ENCODE assay signal across 18 cellular contexts in the genomic region with DNA sequence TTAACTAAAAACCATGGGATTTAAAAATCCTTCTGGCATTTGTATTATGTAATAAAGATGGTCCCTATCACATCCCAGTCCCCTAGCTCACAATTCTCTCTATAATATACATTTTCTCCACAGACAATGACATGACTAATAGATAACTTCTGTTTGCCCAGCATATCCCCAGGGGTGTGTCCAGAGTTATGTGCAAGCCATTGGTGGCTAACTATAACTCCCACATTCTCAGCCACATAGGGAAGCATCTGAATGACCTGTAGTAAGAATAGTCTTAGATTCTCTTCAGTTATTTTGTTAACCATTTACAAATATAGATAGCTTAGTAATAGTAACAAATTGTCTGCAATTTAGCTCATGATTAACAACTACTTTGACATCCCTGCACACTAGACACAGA.
"Had no signal": no experiment of that assay in that cellular context is flagged by ENCODE, and none has a peak within 500 bp of the region (broad histone marks: within the 10 kb centered on the region; RNA-seq: fewer than 3 reads in every experiment).

No MANE protein-coding gene starts in this region.

- H3K36me3 ChIP-seq: esophagus muscularis mucosa, uterus had no signal

- DNase-seq: activated CD4-positive, alpha-beta T cell treated with anti-CD3 and anti-CD28 coated beads for 4 hours; activated CD8-positive, alpha-beta memory T cell treated with anti-CD3 and anti-CD28 coated beads, Interleukin-2, amount 50 U/mL, for 4 hours; activated CD8-positive, alpha-beta T cell treated with anti-CD3 and anti-CD28 coated beads for 36 hours; activated gamma-delta T cell treated with Interleukin-2 at 50 U/mL for 16 hours; activated naive CD8-positive, alpha-beta T cell treated with anti-CD3 and anti-CD28 coated beads for 36 hours; activated T-cell treated with anti-CD3 and anti-CD28 coated beads, Interleukin-2, amount 50 U/mL, for 72 hours; dorsolateral prefrontal cortex; foreskin fibroblast; head of caudate nucleus; left ventricle myocardium superior; stimulated activated CD4-positive, alpha-beta T cell treated with anti-CD3 and anti-CD28 coated beads, Interleukin-15, amount 100 ng/mL, for 24 hours; stimulated activated CD4-positive, alpha-beta T cell treated with anti-CD3 and anti-CD28 coated beads, Interleukin-4, amount 100 ng/mL, for 4 hours; stimulated activated naive CD8-positive, alpha-beta T cell treated with anti-CD3 and anti-CD28 coated beads, Interleukin-15, amount 100 ng/mL, for 72 hours; testis; uterus had no signal

- H3K27me3 ChIP-seq: testis, uterus had no signal

- H3K4me3 ChIP-seq: dorsolateral prefrontal cortex, esophagus muscularis mucosa, testis, uterus had no signal

- H3K9me3 ChIP-seq: esophagus muscularis mucosa, testis, uterus had no signal

- FAIRE-seq: endometrium, islet of Langerhans had no signal

- H3K27ac ChIP-seq: dorsolateral prefrontal cortex, esophagus muscularis mucosa, testis had no signal

- H3K4me1 ChIP-seq: esophagus muscularis mucosa, testis, uterus had no signal

- ATAC-seq: activated CD8-positive, alpha-beta T cell treated with anti-CD3 and anti-CD28 coated beads for 36 hours; activated T-cell treated with anti-CD3 and anti-CD28 coated beads, Interleukin-2, amount 50 U/mL, for 72 hours; left ventricle myocardium superior; stimulated activated naive CD8-positive, alpha-beta T cell treated with anti-CD3 and anti-CD28 coated beads, Interleukin-15, amount 100 ng/mL, for 72 hours had no signal
